26 cellular contexts compared by ENCODE assay signal in the genomic region with DNA sequence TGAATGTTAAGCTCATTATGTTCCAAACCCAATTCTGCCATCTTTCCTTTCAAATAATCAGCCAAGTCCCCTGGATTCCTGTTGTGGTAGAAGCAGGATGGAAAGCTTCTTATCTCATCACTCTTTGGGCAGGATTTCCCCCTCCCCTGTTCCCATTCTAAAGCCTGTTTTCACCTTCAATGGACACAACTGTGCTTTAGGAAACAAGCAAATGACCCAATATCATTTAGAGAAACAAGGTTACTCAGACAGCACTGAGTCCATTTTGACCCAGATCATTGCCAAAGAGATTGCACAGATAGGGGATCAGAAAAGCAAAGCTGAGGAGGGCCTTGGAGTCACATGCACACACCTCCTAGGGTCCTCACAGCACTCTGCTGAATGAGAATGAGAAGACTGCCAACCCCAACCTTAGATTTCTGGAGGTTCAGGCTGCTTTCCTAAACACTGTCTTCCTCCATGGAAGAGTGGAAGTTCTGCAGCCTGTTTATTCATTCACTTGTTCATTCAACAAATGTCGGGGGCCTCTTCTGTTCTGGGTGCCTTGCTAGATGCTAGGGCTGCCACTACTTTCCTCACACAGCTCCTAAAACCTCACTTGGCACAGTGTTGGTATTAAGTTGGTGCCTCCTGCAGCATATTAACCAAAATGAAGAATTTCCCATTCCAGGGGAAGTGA.
DNase-seq lines count a peak whose midpoint lies in the region; ATAC-seq, FAIRE-seq and TF ChIP-seq lines count a peak whose summit lies in the region.
"Had no signal": no experiment of that assay in that cellular context is flagged by ENCODE, and none has a peak within 500 bp of the region (broad histone marks: within the 10 kb centered on the region; RNA-seq: fewer than 3 reads in every experiment).

No MANE protein-coding gene starts in this region.

- H3K9me3 ChIP-seq in adrenal gland (replicated peaks in 1 of 3) = no peaks in the 10 kb centered on the region
- H3K9me3 ChIP-seq in esophagus muscularis mucosa = no peaks in the 10 kb centered on the region
- H3K9me3 ChIP-seq in subcutaneous abdominal adipose tissue (ENCODE audit: control insufficient read depth in 5 of 5, low read length in 5 of 5) = no peaks in the 10 kb centered on the region
- H3K9me3 ChIP-seq: gastrocnemius medialis, HAP-1, psoas muscle had no signal

- TF ChIP-seq CTCF in adrenal gland (IDR thresholded peaks at IDR 0.05) = no peak
- TF ChIP-seq CTCF in esophagus muscularis mucosa (IDR thresholded peaks at IDR 0.05) = no peak
- no peak for TF ChIP-seq CTCF in foreskin keratinocyte (conservative IDR thresholded peaks at IDR 0.05)

- no peak for TF ChIP-seq EP300 in esophagus muscularis mucosa (IDR thresholded peaks at IDR 0.05)

- H3K4me1 ChIP-seq in adrenal gland (replicated peaks in 1 of 2) (peaks cover 19 to 35% of the 10 kb centered on the region in 2 donors), esophagus muscularis mucosa (peaks cover 45 to 64% (median 51%) of the 10 kb centered on the region in 4 donors), subcutaneous abdominal adipose tissue (ENCODE audit: control insufficient read depth in 5 of 5, insufficient read depth in 5 of 5, low read length in 5 of 5) (peaks cover 2 to 30% (median 23%) of the 10 kb centered on the region in 5 donors), foreskin keratinocyte (peaks cover 29% of the 10 kb centered on the region)
- H3K4me1 ChIP-seq: HAP-1 had no signal

- no peak overlapping the region for H3K9ac ChIP-seq in subcutaneous abdominal adipose tissue (ENCODE audit: low read length in 5 of 5)

- ATAC-seq in foreskin keratinocyte (no peak), HG03025 (IDR thresholded peaks at IDR 0.05; ENCODE audit: low FRiP score, unreplicated experiment) (no peak), GM21447 (IDR thresholded peaks at IDR 0.05; ENCODE audit: unreplicated experiment) (no peak), GM21619 (IDR thresholded peaks at IDR 0.05; ENCODE audit: unreplicated experiment) (no peak)
- ATAC-seq: activated T-cell treated with anti-CD3 and anti-CD28 coated beads, Interleukin-2, amount 50 U/mL, for 72 hours had no signal

- DNase-seq in HTR-8/SVneo (ENCODE audit: insufficient read length, low spot score) (no peak), adrenal gland (no peak), esophagus muscularis mucosa (ENCODE audit: extremely low spot score) (peak; percentile 60), foreskin keratinocyte (no peak)
- DNase-seq: activated CD4-positive, alpha-beta T cell treated with anti-CD3 and anti-CD28 coated beads, Interleukin-2, amount 10 ng/mL, durations not matched to agents 24 days and 14 days; activated naive CD4-positive, alpha-beta T cell treated with anti-CD3 and anti-CD28 coated beads, Interleukin-2, amount 50 U/mL, for 16 hours; activated T-cell treated with anti-CD3 and anti-CD28 coated beads, Interleukin-2, amount 50 U/mL, for 72 hours; cerebellar nuclear complex; effector memory CD4-positive, alpha-beta T cell; gastrocnemius medialis; kidney; NCI-H1105 treated with DMSO at 0.1 percent for 48 hours; NCI-H2029; NCI-H2227 treated with DMSO at 0.1 percent for 48 hours; psoas muscle; substantia nigra; WERI-Rb-1 had no signal

- TF ChIP-seq POLR2A in adrenal gland (IDR thresholded peaks at IDR 0.05) (no peak), esophagus muscularis mucosa (IDR thresholded peaks at IDR 0.05; ENCODE audit: low read depth) (no peak)

- no peaks in the 10 kb centered on the region for H3K27me3 ChIP-seq in adrenal gland
- no peaks in the 10 kb centered on the region for H3K27me3 ChIP-seq in esophagus muscularis mucosa
- H3K27me3 ChIP-seq in subcutaneous abdominal adipose tissue (ENCODE audit: control insufficient read depth in 5 of 5, insufficient read depth in 4 of 5, low read length in 5 of 5) = no peaks in the 10 kb centered on the region
- H3K27me3 ChIP-seq in foreskin keratinocyte = no peaks in the 10 kb centered on the region
- H3K27me3 ChIP-seq: gastrocnemius medialis had no signal

- FAIRE-seq in HTR-8/SVneo (lab: Jason Lieb, UNC) = peak; percentile 9
- FAIRE-seq: GM12891, urothelium cell line had no signal

- intact Hi-C loops in adrenal gland (cut with DNase I) = no loop called here
- intact Hi-C loops in esophagus muscularis mucosa (cut with DNase I) = no loop called here

- WGBS in adrenal gland, 4 donors = 82 to 100% (median 86%) methylated on average over 1 of the region's 1 CpG
- 87% methylated on average over 1 of the region's 1 CpG for WGBS in esophagus muscularis mucosa

- H3K4me3 ChIP-seq in adrenal gland (no peak overlapping the region), esophagus muscularis mucosa (no peak overlapping the region), subcutaneous abdominal adipose tissue (ENCODE audit: low read depth in 1 of 5, low read length in 5 of 5) (no peak overlapping the region)
- H3K4me3 ChIP-seq: gastrocnemius medialis, HAP-1, lung, psoas muscle, smooth muscle cell had no signal

- H3K27ac ChIP-seq in adrenal gland (peak overlapping the region in 3 of 5 donors; percentile 73 to 89 (median 84)), esophagus muscularis mucosa (replicated peaks in 1 of 4) (peak overlapping the region in 3 of 4 donors; percentile 69 to 75 (median 73)), subcutaneous abdominal adipose tissue (ENCODE audit: low read depth, low read length) (peak overlapping the region; percentile 47), foreskin keratinocyte (no peak overlapping the region)
- H3K27ac ChIP-seq: psoas muscle, WERI-Rb-1 had no signal

- H3K36me3 ChIP-seq in adrenal gland (replicated peaks in 1 of 2) (no peaks in the 10 kb centered on the region), esophagus muscularis mucosa (no peaks in the 10 kb centered on the region), subcutaneous abdominal adipose tissue (ENCODE audit: control insufficient read depth in 5 of 5, insufficient read depth in 5 of 5, low read length in 5 of 5) (no peaks in the 10 kb centered on the region)
- H3K36me3 ChIP-seq: gastrocnemius medialis, HAP-1, WERI-Rb-1 had no signal
